9 cellular contexts compared by ENCODE assay signal in genomic region chr12:95790912-95791849, GRCh38. TPM values are rescaled to one million over a fixed set of nuclear protein-coding genes. Genes with fewer than 3 reads are reported as not detected.
DNase-seq lines count a peak whose midpoint lies in the region; TF ChIP-seq lines count a peak whose summit lies in the region.
"Had no signal": no experiment of that assay in that cellular context is flagged by ENCODE, and none has a peak within 500 bp of the region (broad histone marks: within the 10 kb centered on the region; RNA-seq: fewer than 3 reads in every experiment).

No MANE protein-coding gene starts in this region.

- H3K4me1 ChIP-seq in PC-9 (replicated peaks; ENCODE audit: insufficient read depth), result peaks cover 71% of the 10 kb centered on the region

- peak overlapping the region; percentile 20; the same call in 1 of the 2 replicates for H2AFZ ChIP-seq in PC-9

- CTCF ChIA-PET in PC-9 (lab: Charles Lee) (no interaction called here), MCF 10A (lab: Yijun Ruan, JAX) (interaction anchor here (1.2 kb wide), 1 partner anchor 15 kb away, joined by 6 read pairs; no protein-coding TSS in a partner anchor)

- peaks cover 11% of the 10 kb centered on the region for H3K36me3 Mint-ChIP-seq in MCF 10A (ENCODE audit: insufficient read depth, unreplicated experiment)

- BruUV-seq in PC-9 (replicated peaks; lab: Mats Ljungman, UMichigan), result TSS peak; percentile 69
- BruUV-seq in MCF 10A (replicated peaks; lab: Mats Ljungman, UMichigan), result TSS peak; percentile 21

- H3K4me3 ChIP-seq in PC-9 (peak overlapping the region; percentile 93), kidney epithelial cell (ENCODE audit: low read depth, low read length) (peak overlapping the region; percentile 85)

- H3K9me2 ChIP-seq in PC-9 (ENCODE audit: insufficient read depth), result no peaks in the 10 kb centered on the region

- H3K36me3 ChIP-seq in PC-9 (ENCODE audit: low read depth) (peaks cover 9% of the 10 kb centered on the region), kidney epithelial cell (ENCODE audit: control insufficient read depth, insufficient read depth, low read length) (peaks cover 4% of the 10 kb centered on the region)

- peaks cover 6% of the 10 kb centered on the region for H3K4me1 Mint-ChIP-seq in MCF 10A (ENCODE audit: insufficient read depth, unreplicated experiment)

- no peaks in the 10 kb centered on the region for H3K27me3 Mint-ChIP-seq in MCF 10A (ENCODE audit: insufficient read depth, unreplicated experiment)

- H3K9me3 ChIP-seq in PC-9 (ENCODE audit: insufficient read depth, low read depth), result no peaks in the 10 kb centered on the region

- intact Hi-C loops in PC-9 (cut with micrococcal nuclease; ENCODE audit: unreplicated experiment) (no loop called here), MCF 10A (cut with micrococcal nuclease) (no loop called here)

- peaks cover 22% of the 10 kb centered on the region for H3F3A ChIP-seq in PC-9 (ENCODE audit: insufficient read depth, low read depth)

- H3K4me2 ChIP-seq in PC-9, result peak overlapping the region; percentile 97

- TF ChIP-seq CTCF in PC-9 (conservative IDR thresholded peaks at IDR 0.05) (no peak), MCF 10A (IDR thresholded peaks at IDR 0.05; ENCODE audit: unreplicated experiment) (no peak), kidney epithelial cell (IDR thresholded peaks at IDR 0.05; ENCODE audit: insufficient read depth, low read length, poor library complexity, severe bottlenecking) (peak; percentile 2)

- no peaks in the 10 kb centered on the region for H4K20me1 ChIP-seq in PC-9 (ENCODE audit: insufficient read depth)

- peaks cover 63% of the 10 kb centered on the region for H3K79me2 ChIP-seq in PC-9 (ENCODE audit: low read depth)

- no peaks in the 10 kb centered on the region for H3K9me3 Mint-ChIP-seq in MCF 10A (ENCODE audit: unreplicated experiment)

- H3K27ac Mint-ChIP-seq in MCF 10A (ENCODE audit: low read depth, unreplicated experiment), result peak overlapping the region; percentile 57

- H3K27ac ChIP-seq in PC-9, result peak overlapping the region; percentile 96
- H3K27ac ChIP-seq: 22Rv1 had no signal

- peak overlapping the region; percentile 80 for H3K4me3 Mint-ChIP-seq in MCF 10A (ENCODE audit: unreplicated experiment)

- H3K27me3 ChIP-seq in PC-9 (ENCODE audit: insufficient read depth, low read depth), result no peaks in the 10 kb centered on the region
- H3K27me3 ChIP-seq in kidney epithelial cell (ENCODE audit: control insufficient read depth, insufficient read depth, low read length), result no peaks in the 10 kb centered on the region

- POLR2A ChIA-PET in PC-9 (lab: Charles Lee; ENCODE audit: unreplicated experiment), result interaction anchor here (0.6 kb wide), 1 partner anchor 11 kb away, joined by 5 read pairs; no protein-coding TSS in a partner anchor
- POLR2A ChIA-PET in MCF 10A (lab: Yijun Ruan, JAX), result interaction anchor here (0.7 to 3.9 kb wide), 6 partner anchors 10 to 317 kb away, joined by 3 to 25 read pairs (median 4); partner anchors contain the start of gene METAP2

- peak; percentile 45 for DNase-seq in DMS 273 (lab: John Stamatoyannopoulos, UW; ENCODE audit: unreplicated experiment)
- no peak for DNase-seq in DMS 273 treated with DMSO at 0.1 percent for 48 hours (lab: John Stamatoyannopoulos, UW)
- peak; percentile 47 to 80 for DNase-seq in PC-9
- DNase-seq in MCF 10A (ENCODE audit: unreplicated experiment), result no peak
- DNase-seq in kidney epithelial cell (ENCODE audit: low read depth), result no peak
- peak; percentile 16 for DNase-seq in stimulated activated CD4-positive, alpha-beta T cell treated with anti-CD3 and anti-CD28 coated beads, Interleukin-4, amount 100 ng/mL, for 24 hours
- DNase-seq in cerebellum (ENCODE audit: low spot score), result no peak
- no peak for DNase-seq in NCI-H1105 (lab: John Stamatoyannopoulos, UW)

RNA-seq across cellular contexts. Expression of gene NTN4, which starts 0.6 kb away (rescaled TPM):
- total RNA-seq in PC-9 (2021) (41.5 and 46.0 TPM in 2 replicates), MCF 10A (2022) (53.0 and 96.4 TPM in 2 replicates), kidney epithelial cell (76.7 and 81.3 TPM in 2 replicates), cerebellum (10.9 TPM)

Comparison
In these comparisons a context has a peak if more than half of its experiments do, and no peak if none do; other contexts are left out.
1. DNase-seq: peak in DMS 273 (single experiment), PC-9 (2 of 2) and stimulated activated CD4-positive, alpha-beta T cell treated with anti-CD3 and anti-CD28 coated beads, Interleukin-4, amount 100 ng/mL, for 24 hours (single experiment); none in DMS 273 treated with DMSO at 0.1 percent for 48 hours (single experiment), MCF 10A (single experiment), kidney epithelial cell (single experiment), cerebellum (single experiment) and NCI-H1105 (single experiment).